In genomic region chr11:10942621-10943020, GRCh38 we compare ENCODE assay signal across 2 cellular contexts.
TF ChIP-seq lines count a peak whose summit lies in the region.

No MANE protein-coding gene starts in this region.

TF ChIP-seq in HEK293, 187 proteins besides CTCF, POLR2A, EP300 and RAD21 (continued from another document):
- TF ChIP-seq ZNF629 (tag by site-specific recombination; IDR thresholded peaks at IDR 0.05) (peak; percentile 51), ZNF513 (tag by site-specific recombination; IDR thresholded peaks at IDR 0.05) (no peak)

TF ChIP-seq in K562, 482 proteins besides CTCF, POLR2A, EP300 and RAD21 (continued from another document):
- TF ChIP-seq ATF3 (IDR thresholded peaks at IDR 0.05) (peak; percentile 74), ATF3 (CRISPR knock-in tag; conservative IDR thresholded peaks at IDR 0.05) (no peak), MEIS2 (IDR thresholded peaks at IDR 0.05; ENCODE audit: partially characterized antibody) (peak; percentile 21)
